In the genomic region with DNA sequence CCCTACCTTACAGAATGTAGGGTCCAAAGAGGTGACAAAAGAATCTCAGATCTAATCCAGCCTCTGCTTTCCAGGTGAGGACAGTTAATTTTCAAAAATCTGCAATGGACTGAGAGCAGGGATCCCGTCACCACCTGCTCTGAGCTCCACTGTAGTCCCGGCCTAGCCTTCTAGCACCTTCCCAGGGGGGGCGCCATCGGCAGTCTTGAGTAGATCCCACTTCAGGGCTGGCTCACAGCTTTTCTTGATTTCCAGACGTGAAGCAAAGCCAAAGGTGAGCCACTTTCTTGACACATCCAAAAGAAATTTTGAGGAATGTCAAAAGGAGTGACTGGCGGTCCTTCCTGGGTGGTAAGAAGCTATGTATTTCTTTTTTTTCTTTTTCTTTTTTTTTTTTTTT, we compare ENCODE assay signal across 8 cellular contexts.
DNase-seq lines count a peak whose midpoint lies in the region; TF ChIP-seq lines count a peak whose summit lies in the region.

No MANE protein-coding gene starts in this region.

- WGBS in endodermal cell (ENCODE audit: insufficient coverage in 1 of 2, insufficient read length in 1 of 2), 2 experiments, result 73 to 80% methylated on average over 4 to 6 of the region's 6 CpGs
- WGBS in suprapubic skin, result 74% methylated on average over 6 of the region's 6 CpGs

- H3K9me3 ChIP-seq in endodermal cell (ENCODE audit: control insufficient read depth, low read length), result no peaks in the 10 kb centered on the region
- no peaks in the 10 kb centered on the region for H3K9me3 ChIP-seq in suprapubic skin

- H3K27me3 ChIP-seq in endodermal cell (ENCODE audit: control insufficient read depth, insufficient read depth, low read length, poor library complexity, severe bottlenecking) (no peaks in the 10 kb centered on the region), suprapubic skin (peaks cover 7% of the 10 kb centered on the region)

- peak; percentile 10 for DNase-seq in NCI-H1436 (lab: John Stamatoyannopoulos, UW)
- no peak for DNase-seq in NCI-H1436 treated with DMSO at 0.1 percent for 48 hours (lab: John Stamatoyannopoulos, UW)
- peak; percentile 62 for DNase-seq in NCI-H69 (lab: John Stamatoyannopoulos, UW)
- DNase-seq in endodermal cell, result peak; percentile 84
- peak; percentile 7 to 26 for DNase-seq in stimulated activated CD4-positive, alpha-beta T cell treated with anti-CD3 and anti-CD28 coated beads, Interleukin-4, amount 100 ng/mL, for 4 hours
- no peak for DNase-seq in suprapubic skin (ENCODE audit: low spot score in 2 of 2)
- DNase-seq in NCI-H187 (lab: John Stamatoyannopoulos, UW), result no peak
- no peak for DNase-seq in NCI-H2107 (lab: John Stamatoyannopoulos, UW)

- no peak overlapping the region for H3K27ac Mint-ChIP-seq in endodermal cell

- no peaks in the 10 kb centered on the region for H3K9me3 Mint-ChIP-seq in endodermal cell

- H3K36me3 ChIP-seq in endodermal cell (ENCODE audit: control insufficient read depth, insufficient read depth, low read length) (no peaks in the 10 kb centered on the region), suprapubic skin (no peaks in the 10 kb centered on the region)

- H3K4me3 ChIP-seq in endodermal cell (ENCODE audit: low read length), result no peak overlapping the region
- no peak overlapping the region for H3K4me3 ChIP-seq in suprapubic skin

- peaks cover 4% of the 10 kb centered on the region for H3K4me1 Mint-ChIP-seq in endodermal cell

- no peak overlapping the region for H3K9ac ChIP-seq in endodermal cell (ENCODE audit: extremely low read depth, low read length, poor library complexity, severe bottlenecking)

- TF ChIP-seq EP300 in suprapubic skin (IDR thresholded peaks at IDR 0.05), result no peak

- peaks cover 9% of the 10 kb centered on the region for H3K27me3 Mint-ChIP-seq in endodermal cell (ENCODE audit: insufficient read depth)

- TF ChIP-seq POLR2A in suprapubic skin (IDR thresholded peaks at IDR 0.05), result no peak

- H3K27ac ChIP-seq in endodermal cell (ENCODE audit: low read depth, low read length) (no peak overlapping the region), suprapubic skin (no peak overlapping the region)

- no peak overlapping the region for H3K4me3 Mint-ChIP-seq in endodermal cell

- no peaks in the 10 kb centered on the region for H3K36me3 Mint-ChIP-seq in endodermal cell (ENCODE audit: low read depth)

- TF ChIP-seq CTCF in endodermal cell (conservative IDR thresholded peaks at IDR 0.05) (peak; percentile 69), suprapubic skin (IDR thresholded peaks at IDR 0.05) (peak in 1 of 2 donors; percentile 14)

- H3K4me1 ChIP-seq in endodermal cell (ENCODE audit: control insufficient read depth, insufficient read depth, low read length) (peaks cover 3% of the 10 kb centered on the region), suprapubic skin (peaks cover 17% of the 10 kb centered on the region)

Comparison
In these comparisons a context has a peak if more than half of its experiments do, and no peak if none do; other contexts are left out.
1. DNase-seq: peak in NCI-H1436 (single experiment), NCI-H69 (single experiment), endodermal cell (single experiment) and stimulated activated CD4-positive, alpha-beta T cell treated with anti-CD3 and anti-CD28 coated beads, Interleukin-4, amount 100 ng/mL, for 4 hours (2 of 2); none in NCI-H1436 treated with DMSO at 0.1 percent for 48 hours (single experiment), suprapubic skin (0 of 2), NCI-H187 (0 of 2) and NCI-H2107 (single experiment).